8 cellular contexts compared by ENCODE assay signal in the genomic region with DNA sequence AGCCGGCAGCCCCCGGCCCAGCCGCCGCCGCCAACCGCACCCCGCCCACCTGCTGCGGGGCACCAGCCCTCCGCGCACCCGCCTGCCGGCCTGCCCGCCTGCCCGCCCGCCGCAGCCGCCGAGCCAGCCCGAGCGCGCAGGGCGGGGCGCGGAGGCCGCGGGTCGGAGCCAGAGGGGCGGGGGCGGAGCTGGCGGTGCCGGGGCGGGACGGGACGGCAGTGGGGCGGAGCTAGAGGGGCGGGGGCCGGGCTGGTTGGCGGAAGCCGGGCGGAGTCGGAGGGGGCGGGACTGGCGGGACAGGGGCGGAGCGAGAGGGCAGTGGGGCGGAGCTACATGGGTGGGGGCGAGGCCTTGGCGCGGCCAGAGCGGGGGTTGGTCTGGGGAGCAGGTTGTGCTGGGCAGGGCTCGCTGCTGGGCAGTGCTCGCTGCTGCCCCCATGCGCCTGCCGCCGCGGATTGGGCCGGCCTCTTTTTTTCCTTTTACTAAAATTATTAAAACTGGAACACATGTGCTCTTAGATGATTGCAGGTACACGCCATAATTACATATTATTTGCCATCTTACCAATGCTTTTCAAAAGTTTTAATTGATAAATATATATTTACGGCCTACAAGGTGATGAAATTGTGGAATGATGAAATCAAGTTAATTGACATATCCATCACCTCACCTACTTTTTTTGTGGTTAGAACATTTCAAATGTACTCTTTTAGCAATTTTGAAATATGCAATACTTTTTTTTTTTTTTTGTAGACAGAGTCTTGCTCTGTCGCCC. TPM values are rescaled to one million over a fixed set of nuclear protein-coding genes. Genes with fewer than 3 reads are reported as not detected.
A peak's percentile ranks its signal among the peaks of the same experiment; 100 is the strongest.
DNase-seq lines count a peak whose midpoint lies in the region; ATAC-seq and TF ChIP-seq lines count a peak whose summit lies in the region.

Gene SH3GLB2, minus strand, starts transcription at position 140 of the 775 bp plus-strand sequence. CDS start 177 bp downstream, outside the sequence.

- TF ChIP-seq CTCF in Panc1 (IDR thresholded peaks at IDR 0.05): peak; percentile 94
- TF ChIP-seq CTCF in esophagus squamous epithelium (IDR thresholded peaks at IDR 0.05): peak; percentile 67 to 84 (median 81)

- H3K4me3 ChIP-seq in Panc1 (ENCODE audit: low read depth in 2 of 2, low read length in 2 of 2) (peak within 1 kb of the TSS; percentile 68 to 72), esophagus squamous epithelium (peak within 1 kb of the TSS; percentile 77 to 93 (median 89))

- H3K27me3 Mint-ChIP-seq in activated T-cell treated with anti-CD3 and anti-CD28 coated beads, Interleukin-2, amount 50 U/mL, for 72 hours (ENCODE audit: low read depth): no peaks in the 10 kb centered on the region
- no peaks in the 10 kb centered on the region for H3K27me3 Mint-ChIP-seq in naive B cell

- intact Hi-C loops in Panc1 (cut with micrococcal nuclease; ENCODE audit: unreplicated experiment) (no loop called here), esophagus squamous epithelium (cut with DNase I) (no loop called here)

- TF ChIP-seq POLR2A in esophagus squamous epithelium (IDR thresholded peaks at IDR 0.05): peak in 1 of 4 donors; percentile 38

- peak within 1 kb of the TSS; percentile 93 to 95 for H3K4me3 Mint-ChIP-seq in activated T-cell treated with anti-CD3 and anti-CD28 coated beads, Interleukin-2, amount 50 U/mL, for 72 hours
- peak within 1 kb of the TSS; percentile 76 to 92 (median 84) for H3K4me3 Mint-ChIP-seq in naive B cell
- H3K4me3 Mint-ChIP-seq in stimulated activated effector memory CD8-positive, alpha-beta T cell treated with anti-CD3 and anti-CD28 coated beads, Interleukin-12 subunit alpha, Interleukin-12 subunit beta, amount 100 ng/mL, for 72 hours: peak within 1 kb of the TSS; percentile 86

- H3K27ac ChIP-seq in Panc1 (ENCODE audit: low read length) (peak within 1 kb of the TSS; percentile 66), esophagus squamous epithelium (peak within 1 kb of the TSS; percentile 85 to 93 (median 88))

- CTCF ChIA-PET in Panc1 (lab: Charles Lee): interaction anchor here (0.5 to 1.2 kb wide), 13 partner anchors 13 to 569 kb away, joined by 3 to 12 read pairs (median 3); partner anchors contain the start of gene DOLPP1

- WGBS in esophagus squamous epithelium, 2 donors: 6 to 7% methylated on average over 14 of the region's 60 CpGs

- H3K4me1 ChIP-seq in Panc1 (ENCODE audit: control insufficient read depth, insufficient read depth, low read length): peaks cover 6% of the 10 kb centered on the region
- H3K4me1 ChIP-seq in esophagus squamous epithelium: peaks cover 28 to 62% (median 33%) of the 10 kb centered on the region in 3 donors

- ATAC-seq in GM21619 (IDR thresholded peaks at IDR 0.05; ENCODE audit: unreplicated experiment) (peak; percentile 63), Panc1 (peak; percentile 90), naive B cell (ENCODE audit: low read depth in 2 of 2) (peak; percentile 77 to 80)
- peak; percentile 92 for ATAC-seq in activated T-cell treated with anti-CD3 and anti-CD28 coated beads, Interleukin-2, amount 50 U/mL, for 72 hours (replicated peaks in 1 of 2)
- peak; percentile 87 for ATAC-seq in stimulated activated effector memory CD8-positive, alpha-beta T cell treated with anti-CD3 and anti-CD28 coated beads, Interleukin-12 subunit alpha, Interleukin-12 subunit beta, amount 100 ng/mL, for 72 hours

- POLR2A ChIA-PET in Panc1 (lab: Charles Lee): interaction anchor here (0.5 kb wide), 1 partner anchor 146 kb away, joined by 4 read pairs; no protein-coding TSS in a partner anchor

- H3K36me3 ChIP-seq in Panc1 (ENCODE audit: control insufficient read depth, insufficient read depth, low read length) (no peaks in the 10 kb centered on the region), esophagus squamous epithelium (no peaks in the 10 kb centered on the region)

- H3K27ac Mint-ChIP-seq in activated T-cell treated with anti-CD3 and anti-CD28 coated beads, Interleukin-2, amount 50 U/mL, for 72 hours: peak within 1 kb of the TSS; percentile 51
- peak within 1 kb of the TSS; percentile 59 to 95 (median 76) for H3K27ac Mint-ChIP-seq in naive B cell
- H3K27ac Mint-ChIP-seq in stimulated activated effector memory CD8-positive, alpha-beta T cell treated with anti-CD3 and anti-CD28 coated beads, Interleukin-12 subunit alpha, Interleukin-12 subunit beta, amount 100 ng/mL, for 72 hours: peak within 1 kb of the TSS; percentile 83

- DNase-seq in DMS53 (lab: John Stamatoyannopoulos, UW) (peak; percentile 94), KBM-7 (peak; percentile 90), Panc1 (ENCODE audit: low read depth, low spot score) (peak; percentile 62), esophagus squamous epithelium (lab: John Stamatoyannopoulos, UW) (peak; percentile 78), naive B cell (peak; percentile 84)
- DNase-seq in activated T-cell treated with anti-CD3 and anti-CD28 coated beads, Interleukin-2, amount 50 U/mL, for 72 hours: peak; percentile 93 to 97
- peak; percentile 95 to 98 for DNase-seq in stimulated activated effector memory CD8-positive, alpha-beta T cell treated with anti-CD3 and anti-CD28 coated beads, Interleukin-12 subunit alpha, Interleukin-12 subunit beta, amount 100 ng/mL, for 72 hours (ENCODE audit: low spot score in 2 of 2)

- no peaks in the 10 kb centered on the region for H3K36me3 Mint-ChIP-seq in activated T-cell treated with anti-CD3 and anti-CD28 coated beads, Interleukin-2, amount 50 U/mL, for 72 hours (ENCODE audit: insufficient read depth in 2 of 2)
- no peaks in the 10 kb centered on the region for H3K36me3 Mint-ChIP-seq in naive B cell
- peaks cover 6% of the 10 kb centered on the region for H3K36me3 Mint-ChIP-seq in stimulated activated effector memory CD8-positive, alpha-beta T cell treated with anti-CD3 and anti-CD28 coated beads, Interleukin-12 subunit alpha, Interleukin-12 subunit beta, amount 100 ng/mL, for 72 hours

- in situ Hi-C loops in KBM-7 (cut with MboI; ENCODE audit: low pct_unique_long_range_greater_than_20kb, low sequenced_read_pairs): no loop called here
- in situ Hi-C loops in Panc1 (cut with HindIII; ENCODE audit: low pct_unique_long_range_greater_than_20kb, low sequenced_read_pairs): no loop called here

- H3K9me3 ChIP-seq in Panc1 (ENCODE audit: control insufficient read depth, insufficient read depth, low read depth, low read length): no peaks in the 10 kb centered on the region
- no peaks in the 10 kb centered on the region for H3K9me3 ChIP-seq in esophagus squamous epithelium

- H3K4me1 Mint-ChIP-seq in activated T-cell treated with anti-CD3 and anti-CD28 coated beads, Interleukin-2, amount 50 U/mL, for 72 hours (ENCODE audit: low read depth): peaks cover 35% of the 10 kb centered on the region
- peaks cover 17 to 22% (median 21%) of the 10 kb centered on the region in 3 donors for H3K4me1 Mint-ChIP-seq in naive B cell
- peaks cover 16% of the 10 kb centered on the region for H3K4me1 Mint-ChIP-seq in stimulated activated effector memory CD8-positive, alpha-beta T cell treated with anti-CD3 and anti-CD28 coated beads, Interleukin-12 subunit alpha, Interleukin-12 subunit beta, amount 100 ng/mL, for 72 hours

- no TSS peak for BruUV-seq in Panc1 (replicated peaks; lab: Mats Ljungman, UMichigan)

- H3K27me3 ChIP-seq in Panc1 (ENCODE audit: control insufficient read depth, insufficient read depth, low read length) (no peaks in the 10 kb centered on the region), esophagus squamous epithelium (no peaks in the 10 kb centered on the region)

- H3K9me3 Mint-ChIP-seq in activated T-cell treated with anti-CD3 and anti-CD28 coated beads, Interleukin-2, amount 50 U/mL, for 72 hours: no peaks in the 10 kb centered on the region
- H3K9me3 Mint-ChIP-seq in naive B cell: no peaks in the 10 kb centered on the region
- no peaks in the 10 kb centered on the region for H3K9me3 Mint-ChIP-seq in stimulated activated effector memory CD8-positive, alpha-beta T cell treated with anti-CD3 and anti-CD28 coated beads, Interleukin-12 subunit alpha, Interleukin-12 subunit beta, amount 100 ng/mL, for 72 hours

RNA-seq across cellular contexts. Expression of gene SH3GLB2, which starts in this region (rescaled TPM):
- total RNA-seq in Panc1 (2021; ENCODE audit: unreplicated experiment): 68.3 TPM
- polyA plus RNA-seq in Panc1 (2012; ENCODE audit: insufficient read length): 94.4 TPM
- total RNA-seq in activated T-cell treated with anti-CD3 and anti-CD28 coated beads, Interleukin-2, amount 50 U/mL, for 72 hours: 10 to 100 TPM; 41.3 to 41.8 TPM
- total RNA-seq in esophagus squamous epithelium: 100 to 1,000 TPM in 2 of 4 donors, 10 to 100 TPM in 2; 70.3 to 169 (median 113) TPM
- 10 to 100 TPM; 18.0 to 38.7 (median 30.5) TPM for polyA plus RNA-seq in naive B cell (ENCODE audit: low read depth in 6 of 6)

Comparison
In these comparisons a context has a peak if more than half of its experiments do, and no peak if none do; other contexts are left out.
1. Peak in every context shown above with its lines: DNase-seq, ATAC-seq, H3K4me3 ChIP-seq and H3K27ac ChIP-seq.